Comparison of ENCODE assay signal across 1 cellular context in the genomic region with DNA sequence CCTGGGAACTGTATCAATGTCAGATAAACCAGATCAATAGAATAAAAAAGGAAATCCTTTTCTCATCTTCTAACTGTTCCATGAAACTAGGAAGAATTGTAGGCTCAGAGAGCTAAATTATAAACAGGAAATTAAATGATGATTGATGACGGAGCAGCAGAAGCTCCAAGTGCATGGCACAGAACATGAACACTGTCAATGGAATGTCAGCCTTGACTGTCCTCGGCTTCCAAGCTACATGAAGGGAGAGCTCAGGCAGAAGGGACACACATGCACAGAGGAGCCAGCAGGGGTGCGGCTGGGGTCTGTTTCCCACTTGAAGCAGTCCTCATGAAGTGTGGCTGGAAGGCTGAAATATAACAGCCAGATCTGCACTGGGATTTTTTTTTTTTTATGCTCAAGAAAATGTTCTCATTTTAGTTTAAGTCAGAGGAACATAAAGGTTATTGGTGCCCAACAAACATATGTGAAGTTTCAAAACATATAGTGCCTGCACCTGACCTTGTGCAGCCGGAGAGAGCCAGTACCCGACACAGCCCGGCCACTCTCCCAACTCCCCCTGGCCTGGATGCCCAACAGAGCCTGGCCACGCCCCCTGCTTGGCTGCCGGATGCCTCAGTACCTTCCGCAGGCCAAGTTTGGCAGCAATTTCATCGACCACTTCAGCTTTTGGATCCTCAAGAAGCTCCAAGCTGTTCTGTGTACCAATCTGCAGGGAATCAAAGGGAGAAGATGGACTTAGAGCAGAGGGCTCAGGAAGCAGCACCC.
A peak's percentile ranks its signal among the peaks of the same experiment; 100 is the strongest.
TF ChIP-seq lines count a peak whose summit lies in the region.

No MANE protein-coding gene starts in this region.

TF ChIP-seq in SK-N-SH, 30 proteins besides CTCF, POLR2A, EP300 and RAD21:
- TF ChIP-seq NFIC (IDR thresholded peaks at IDR 0.05; ENCODE audit: borderline replicate concordance) = 0 out of 2 replicates have a peak, but pooled peaks have one; percentile 12
- peak; percentile 41; the same call in 1 of the 2 replicates for TF ChIP-seq TCF12 (IDR thresholded peaks at IDR 0.05)
- peak; percentile 49 for TF ChIP-seq JUND (IDR thresholded peaks at IDR 0.05)
- TF ChIP-seq, protein P1, sequence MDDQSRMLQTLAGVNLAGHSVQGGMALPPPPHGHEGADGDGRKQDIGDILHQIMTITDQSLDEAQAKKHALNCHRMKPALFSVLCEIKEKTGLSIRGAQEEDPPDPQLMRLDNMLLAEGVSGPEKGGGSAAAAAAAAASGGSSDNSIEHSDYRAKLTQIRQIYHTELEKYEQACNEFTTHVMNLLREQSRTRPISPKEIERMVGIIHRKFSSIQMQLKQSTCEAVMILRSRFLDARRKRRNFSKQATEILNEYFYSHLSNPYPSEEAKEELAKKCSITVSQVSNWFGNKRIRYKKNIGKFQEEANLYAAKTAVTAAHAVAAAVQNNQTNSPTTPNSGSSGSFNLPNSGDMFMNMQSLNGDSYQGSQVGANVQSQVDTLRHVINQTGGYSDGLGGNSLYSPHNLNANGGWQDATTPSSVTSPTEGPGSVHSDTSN (IDR thresholded peaks at IDR 0.05) = peak; percentile 90
- TF ChIP-seq, protein P2, sequence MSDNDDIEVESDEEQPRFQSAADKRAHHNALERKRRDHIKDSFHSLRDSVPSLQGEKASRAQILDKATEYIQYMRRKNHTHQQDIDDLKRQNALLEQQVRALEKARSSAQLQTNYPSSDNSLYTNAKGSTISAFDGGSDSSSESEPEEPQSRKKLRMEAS (IDR thresholded peaks at IDR 0.05; ENCODE audit: low read depth) = 0 out of 2 replicates have a peak, but pooled peaks have one; percentile 17
- TF ChIP-seq POLR2AphosphoS5 (IDR thresholded peaks at IDR 0.05; ENCODE audit: low read depth, low read length) = no peak; the same call in 1 of the 2 replicates
- no peak for TF ChIP-seq EZH2phosphoT487 (IDR thresholded peaks at IDR 0.05; ENCODE audit: borderline replicate concordance, low read depth)
- TF ChIP-seq SMC3 (IDR thresholded peaks at IDR 0.05; ENCODE audit: low read depth, low read length) = no peak
- TF ChIP-seq, protein P3, sequence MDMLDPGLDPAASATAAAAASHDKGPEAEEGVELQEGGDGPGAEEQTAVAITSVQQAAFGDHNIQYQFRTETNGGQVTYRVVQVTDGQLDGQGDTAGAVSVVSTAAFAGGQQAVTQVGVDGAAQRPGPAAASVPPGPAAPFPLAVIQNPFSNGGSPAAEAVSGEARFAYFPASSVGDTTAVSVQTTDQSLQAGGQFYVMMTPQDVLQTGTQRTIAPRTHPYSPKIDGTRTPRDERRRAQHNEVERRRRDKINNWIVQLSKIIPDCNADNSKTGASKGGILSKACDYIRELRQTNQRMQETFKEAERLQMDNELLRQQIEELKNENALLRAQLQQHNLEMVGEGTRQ (IDR thresholded peaks at IDR 0.05; ENCODE audit: borderline replicate concordance, low read depth, low read length) = no peak
- TF ChIP-seq MEF2A (IDR thresholded peaks at IDR 0.05; ENCODE audit: borderline replicate concordance, low read depth) = no peak
- peak; percentile 81; the same call in 1 of the 2 replicates for TF ChIP-seq SIN3A (IDR thresholded peaks at IDR 0.05; ENCODE audit: borderline replicate concordance, low read depth, low read length)
- no peak for TF ChIP-seq FOSL2 (IDR thresholded peaks at IDR 0.05; ENCODE audit: borderline replicate concordance, low read depth)
